ENCODE assay signal across 16 cellular contexts in the genomic region with DNA sequence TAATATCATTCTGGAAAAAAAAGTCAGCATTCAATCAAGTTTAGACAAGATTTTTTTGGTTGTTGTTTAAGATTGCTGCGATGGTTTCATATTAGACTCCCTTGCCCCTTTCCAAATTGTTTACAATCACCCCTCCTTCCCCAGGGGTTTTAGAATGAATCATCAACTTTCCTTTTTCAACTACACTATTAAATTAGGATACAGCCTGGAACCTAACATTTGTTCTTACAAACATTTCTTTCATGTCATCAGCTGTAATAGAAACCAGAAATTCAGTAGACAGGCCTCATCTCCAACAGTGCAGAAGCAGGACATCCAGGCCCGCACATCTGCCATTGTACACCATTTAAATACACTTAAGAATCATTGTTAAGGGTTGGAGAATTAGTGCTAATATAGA. TPM values are rescaled to one million over a fixed set of nuclear protein-coding genes. Genes with fewer than 3 reads are reported as not detected.
DNase-seq lines count a peak whose midpoint lies in the region; ATAC-seq, FAIRE-seq and TF ChIP-seq lines count a peak whose summit lies in the region.
"Had no signal": no experiment of that assay in that cellular context is flagged by ENCODE, and none has a peak within 500 bp of the region (broad histone marks: within the 10 kb centered on the region; RNA-seq: fewer than 3 reads in every experiment).

No MANE protein-coding gene starts in this region.

- CTCF ChIA-PET in K562 (lab: Yijun Ruan, JAX; ENCODE audit: low intra/inter-chr PET ratio): no interaction called here

- POLR2A ChIA-PET in K562 (lab: Yijun Ruan, JAX): no interaction called here

- no peak overlapping the region for H3K4me2 ChIP-seq in K562 (ENCODE audit: insufficient read depth, low read length)

- TF ChIP-seq EP300 in K562 (IDR thresholded peaks at IDR 0.05; ENCODE audit: low read length): no peak

- H3K4me1 ChIP-seq in K562 (replicated peaks in 1 of 2; ENCODE audit: control insufficient read depth in 2 of 2, insufficient read depth in 2 of 2, low read length in 2 of 2): peaks cover 0 to 8% of the 10 kb centered on the region in 2 experiments; a peak in 3 of 5 replicates

- DNase-seq in H4 (ENCODE audit: low spot score) (peak; percentile 54), K562 (ENCODE audit: extremely low read depth in 1 of 4, low spot score in 3 of 4) (no peak), left ventricle myocardium superior (no peak), stromal cell of bone marrow (ENCODE audit: low read depth) (peak; percentile 44), MV-4-11 (lab: John Stamatoyannopoulos, UW) (no peak), lower leg skin (ENCODE audit: low spot score in 2 of 2) (no peak)
- no peak for DNase-seq in activated CD4-positive, alpha-beta T cell treated with anti-CD3 and anti-CD28 coated beads, Interleukin-2, amount 50 U/mL, for 48 hours
- DNase-seq: activated CD8-positive, alpha-beta T cell treated with anti-CD3 and anti-CD28 coated beads, Interleukin-2, amount 10 ng/mL, durations not matched to agents 7 days and 5 days; anterior cingulate cortex; DMS79; NCI-H2081; NCI-H774; nucleus accumbens; stimulated activated CD4-positive, alpha-beta T cell treated with anti-CD3 and anti-CD28 coated beads, Interleukin-12 subunit alpha, Interleukin-12 subunit beta, amount 100 ng/mL, for 4 hours had no signal

- no peak for TF ChIP-seq CTCF in K562 (IDR thresholded peaks at IDR 0.05 in 2 of 3, conservative IDR thresholded peaks at IDR 0.05 in 1 of 3; ENCODE audit: insufficient read depth in 2 of 3, low read depth in 1 of 3, low read length in 3 of 3)
- no peak for TF ChIP-seq CTCF in lower leg skin (IDR thresholded peaks at IDR 0.05)

- H3K9me1 ChIP-seq in K562 (ENCODE audit: control insufficient read depth, insufficient read depth, low read length): no peaks in the 10 kb centered on the region

- H4K20me1 ChIP-seq in K562 (replicated peaks; ENCODE audit: control insufficient read depth, insufficient read depth, low read length): no peaks in the 10 kb centered on the region

- TF ChIP-seq POLR2A in K562 (conservative IDR thresholded peaks at IDR 0.05) (no peak), lower leg skin (IDR thresholded peaks at IDR 0.05) (no peak)

- no peaks in the 10 kb centered on the region for H3K9me3 ChIP-seq in K562 (replicated peaks; ENCODE audit: control insufficient read depth, insufficient read depth, low read depth, low read length)

- no peak overlapping the region for H2AFZ ChIP-seq in K562 (ENCODE audit: low read depth, low read length)

- no peaks in the 10 kb centered on the region for H3K36me3 ChIP-seq in K562 (ENCODE audit: control insufficient read depth, insufficient read depth, low read length)

- H3K27ac ChIP-seq in K562 (ENCODE audit: extremely low read depth, low read depth, low read length): no peak overlapping the region
- H3K27ac ChIP-seq: RWPE1 had no signal

- H3K9ac ChIP-seq in K562 (ENCODE audit: insufficient read depth in 1 of 2, low read depth in 2 of 2, low read length in 2 of 2): no peak overlapping the region

- H3K79me2 ChIP-seq in K562 (ENCODE audit: control insufficient read depth, insufficient read depth, low read length): no peaks in the 10 kb centered on the region

- in situ Hi-C loops in K562 (cut with MboI): no loop called here

- ATAC-seq in K562 (no peak), left ventricle myocardium superior (peak; percentile 60)
- ATAC-seq: activated CD8-positive, alpha-beta T cell treated with anti-CD3 and anti-CD28 coated beads, Interleukin-2, amount 10 ng/mL, durations not matched to agents 7 days and 5 days had no signal

- H3K4me3 ChIP-seq in K562 (no peak overlapping the region), lower leg skin (ENCODE audit: low read depth, poor library complexity, severe bottlenecking) (no peak overlapping the region)

- WGBS in K562 (ENCODE audit: insufficient coverage, low coverage, missing lambda C conversion rate): 70% methylated on average over 2 of the region's 2 CpGs
- WGBS in lower leg skin, 2 donors: 12 to 20% methylated on average over 2 of the region's 2 CpGs

- no TSS peak for BruUV-seq in K562 (replicated peaks; lab: Mats Ljungman, UMichigan)

- intact Hi-C loops in K562 (cut with micrococcal nuclease): loop anchor here (5.0 kb wide), 1 partner anchor 42 kb away; the partner anchor contains the start of gene WDFY2
- intact Hi-C loops in left ventricle myocardium superior (cut with micrococcal nuclease): no loop called here
- intact Hi-C loops in lower leg skin (cut with DNase I; ENCODE audit: low total_unique reads): no loop called here

- no peak for FAIRE-seq in K562 (lab: Jason Lieb, UNC)
- FAIRE-seq: TTC549 had no signal

- no peaks in the 10 kb centered on the region for H3K27me3 ChIP-seq in K562 (ENCODE audit: control insufficient read depth in 2 of 2, insufficient read depth in 2 of 2, low read length in 2 of 2)

- TF ChIP-seq RAD21 in K562 (CRISPR knock-in tag; conservative IDR thresholded peaks at IDR 0.05 in 1 of 2, IDR thresholded peaks at IDR 0.05 in 1 of 2): no peak

TF ChIP-seq in K562, 482 proteins besides CTCF, POLR2A, EP300 and RAD21:
- TF ChIP-seq HNRNPH1 (optimal IDR thresholded peaks at IDR 0.05; ENCODE audit: low read depth, low read length) (no peak), C11orf30 (IDR thresholded peaks at IDR 0.05; ENCODE audit: low read depth) (0 out of 2 replicates have a peak, but pooled peaks have one; percentile 6)
- TF ChIP-seq, protein P1, sequence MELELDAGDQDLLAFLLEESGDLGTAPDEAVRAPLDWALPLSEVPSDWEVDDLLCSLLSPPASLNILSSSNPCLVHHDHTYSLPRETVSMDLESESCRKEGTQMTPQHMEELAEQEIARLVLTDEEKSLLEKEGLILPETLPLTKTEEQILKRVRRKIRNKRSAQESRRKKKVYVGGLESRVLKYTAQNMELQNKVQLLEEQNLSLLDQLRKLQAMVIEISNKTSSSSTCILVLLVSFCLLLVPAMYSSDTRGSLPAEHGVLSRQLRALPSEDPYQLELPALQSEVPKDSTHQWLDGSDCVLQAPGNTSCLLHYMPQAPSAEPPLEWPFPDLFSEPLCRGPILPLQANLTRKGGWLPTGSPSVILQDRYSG (tag; conservative IDR thresholded peaks at IDR 0.05; ENCODE audit: low read depth): no peak

RNA-seq across cellular contexts. Expression of gene WDFY2, which starts 44.4 kb away (rescaled TPM):
- 0.68 and 1.3 TPM in 2 replicates for total RNA-seq in H4 (2014; rRNA removed; shearing (Covaris generic))
- total RNA-seq in K562 (2011; cell fraction: chromatin; rRNA removed; ENCODE audit: low replicate concordance): 13.0 and 31.2 TPM in 2 replicates
- total RNA-seq in K562 (2011; cell fraction: nucleolus; rRNA removed): 9.2 and 10.9 TPM in 2 replicates
- total RNA-seq in K562 (2011; cell fraction: nucleoplasm; rRNA removed): 20.1 and 30.6 TPM in 2 replicates
- 3.5 and 4.4 TPM in 2 replicates for total RNA-seq in K562 (2014; rRNA removed)
- 4.4 and 5.2 TPM in 2 replicates for total RNA-seq in K562 (2014; rRNA removed; fragmentation: Illumina TruSeq; extraction: Trizol)
- total RNA-seq in K562 (2015; rRNA removed; fragmentation: Illumina TruSeq; extraction: Trizol): 5.1 and 5.7 TPM in 2 replicates
- total RNA-seq in K562 (2021): 6.4 and 7.1 TPM in 2 replicates
- polyA plus RNA-seq in K562 (2011; rRNA removed): 4.7 and 4.9 TPM in 2 replicates
- 1.6 and 3.0 TPM in 2 replicates for polyA plus RNA-seq in K562 (2011; cell fraction: cytosol; rRNA removed)
- 12.4 and 14.2 TPM in 2 replicates for polyA plus RNA-seq in K562 (2011; cell fraction: nucleus; rRNA removed)
- polyA plus RNA-seq in K562 (2012): 4.0 and 10.5 TPM in 2 replicates
- polyA plus RNA-seq in K562 (2014; fragmentation: Illumina TruSeq; extraction: Trizol): 3.5 and 4.6 TPM in 2 replicates
- 1 to 10 TPM in 1 of 2 experiments, under 1 TPM in 1; 0.66 to 1.1 TPM for polyA plus RNA-seq in K562 (2014; fragmentation: Nextera tagmentation; extraction: Ambion mirVana)
- 3.7 and 4.4 TPM in 2 replicates for polyA plus RNA-seq in K562 (2014; rRNA removed)
- 9.8 and 11.9 TPM in 2 replicates for polyA minus RNA-seq in K562 (2011; rRNA and poly(A)+ RNA removed)
- polyA minus RNA-seq in K562 (2011; cell fraction: cytosol; rRNA and poly(A)+ RNA removed): 1.9 and 2.0 TPM in 2 replicates
- 14.3 and 18.1 TPM in 2 replicates for polyA minus RNA-seq in K562 (2011; cell fraction: nucleus; rRNA and poly(A)+ RNA removed)
- total RNA-seq in left ventricle myocardium superior: 4.9 TPM
- total RNA-seq in lower leg skin: 10 to 100 TPM; 20.1 to 40.3 (median 22.4) TPM

Comparison
In these comparisons a context has a peak if more than half of its experiments do, and no peak if none do; other contexts are left out.
1. DNase-seq: peak in H4 (single experiment) and stromal cell of bone marrow (single experiment); none in K562 (0 of 4), left ventricle myocardium superior (single experiment), MV-4-11 (single experiment), activated CD4-positive, alpha-beta T cell treated with anti-CD3 and anti-CD28 coated beads, Interleukin-2, amount 50 U/mL, for 48 hours (0 of 2) and lower leg skin (0 of 2).